In genomic region chr13:79401259-79402071, GRCh38 we compare ENCODE assay signal across 8 cellular contexts. TPM values are rescaled to one million over a fixed set of nuclear protein-coding genes. Genes with fewer than 3 reads are reported as not detected.
A peak's percentile ranks its signal among the peaks of the same experiment; 100 is the strongest.
DNase-seq lines count a peak whose midpoint lies in the region; ATAC-seq, FAIRE-seq and TF ChIP-seq lines count a peak whose summit lies in the region.

No MANE protein-coding gene starts in this region.

- peak overlapping the region; percentile 26; the same call in 1 of the 2 replicates for H3K9ac ChIP-seq in GM12878 (ENCODE audit: control insufficient read depth, insufficient read depth, low read length)

- peak; percentile 7 for FAIRE-seq in GM12878 (lab: Jason Lieb, UNC)

- no peak for TF ChIP-seq EP300 in GM12878 (IDR thresholded peaks at IDR 0.05; ENCODE audit: borderline replicate concordance in 1 of 2, control insufficient read depth in 1 of 2, low read depth in 2 of 2, low read length in 2 of 2)

- SMC1A ChIA-PET in GM12878 (lab: Charles Lee; ENCODE audit: uncharacterized antibody, unreplicated experiment): interaction anchor here (0.6 to 3.8 kb wide), 10 partner anchors 9 to 407 kb away, joined by 3 to 22 read pairs (median 3); no protein-coding TSS in a partner anchor

- RAD21 ChIA-PET in GM12878 (lab: Charles Lee; ENCODE audit: unreplicated experiment): interaction anchor here (0.6 to 2.7 kb wide), 5 partner anchors 9 to 413 kb away, joined by 3 to 14 read pairs (median 6); no protein-coding TSS in a partner anchor

- DNase-seq in GM06990 (ENCODE audit: extremely low read depth, insufficient read length) (no peak), GM12878 (ENCODE audit: low read depth, low spot score) (no peak), nucleus accumbens (lab: John Stamatoyannopoulos, UW) (no peak), DMS53 treated with DMSO at 0.1 percent for 48 hours (lab: John Stamatoyannopoulos, UW; ENCODE audit: unreplicated experiment) (no peak), left cardiac atrium (no peak), right atrium auricular region (ENCODE audit: low spot score) (no peak)

- in situ Hi-C loops in GM12878 (cut with MboI): no loop called here

- intact Hi-C loops in GM12878 (cut with micrococcal nuclease; ENCODE audit: unreplicated experiment) (no loop called here), left cardiac atrium (cut with DNase I) (no loop called here)

- peaks cover 100% of the 10 kb centered on the region for H3K79me2 ChIP-seq in GM12878 (ENCODE audit: control insufficient read depth, insufficient read depth, low read length)

- ATAC-seq in GM21381 (IDR thresholded peaks at IDR 0.05; ENCODE audit: unreplicated experiment): peak; percentile 41
- peak; percentile 35 for ATAC-seq in HG03469 (IDR thresholded peaks at IDR 0.05; ENCODE audit: unreplicated experiment)
- peak; percentile 64 for ATAC-seq in GM12878
- no peak for ATAC-seq in left cardiac atrium

- H3K4me1 ChIP-seq in GM12878 (ENCODE audit: control insufficient read depth, insufficient read depth, low read length) (peaks cover 2% of the 10 kb centered on the region; the same call in 1 of the 2 replicates), right atrium auricular region (peaks cover 0 to 50% of the 10 kb centered on the region in 2 donors)

- H3K4me3 ChIP-seq in GM06990 (replicated peaks; ENCODE audit: low read depth, low read length) (no peak overlapping the region), GM12878 (peak overlapping the region; percentile 99; the same call in 1 of the 2 replicates), right atrium auricular region (no peak overlapping the region)

- H3K27me3 ChIP-seq in GM06990 (replicated peaks; ENCODE audit: control insufficient read depth, insufficient read depth, low read length) (no peaks in the 10 kb centered on the region), GM12878 (replicated peaks in 1 of 2; ENCODE audit: control insufficient read depth in 2 of 2, insufficient read depth in 2 of 2, low read length in 1 of 2) (no peaks in the 10 kb centered on the region), right atrium auricular region (no peaks in the 10 kb centered on the region)

- no peak for TF ChIP-seq POLR2A in GM12878 (IDR thresholded peaks at IDR 0.05; ENCODE audit: low read depth, low read length)

- peak overlapping the region; percentile 99; the same call in 1 of the 2 replicates for H3K27ac ChIP-seq in GM12878 (ENCODE audit: control insufficient read depth, insufficient read depth)
- H3K27ac ChIP-seq in right atrium auricular region: peak overlapping the region in 1 of 2 donors; percentile 32

- no peak for TF ChIP-seq RAD21 in GM12878 (IDR thresholded peaks at IDR 0.05; ENCODE audit: insufficient read depth, low read depth, low read length)

- H3K9me3 ChIP-seq in GM12878 (replicated peaks; ENCODE audit: control insufficient read depth, insufficient read depth, low read length) (peaks cover 8% of the 10 kb centered on the region; the same call in 2 of the 3 replicates), right atrium auricular region (no peaks in the 10 kb centered on the region)

- no TSS peak for BruUV-seq in GM12878 (replicated peaks; lab: Mats Ljungman, UMichigan)

- no peak overlapping the region for H2AFZ ChIP-seq in GM12878 (ENCODE audit: control insufficient read depth, low read depth, low read length)

- CTCF ChIA-PET in GM12878 (lab: Yijun Ruan, JAX): interaction anchor here (0.6 to 4.7 kb wide), 5 partner anchors 8 to 319 kb away, joined by 3 to 32 read pairs (median 6); no protein-coding TSS in a partner anchor

- H3K36me3 ChIP-seq in GM06990 (ENCODE audit: control insufficient read depth, insufficient read depth, low read length) (peaks cover 5% of the 10 kb centered on the region), GM12878 (ENCODE audit: control insufficient read depth in 2 of 2, insufficient read depth in 2 of 2, low read length in 1 of 2) (peaks cover 2 to 14% of the 10 kb centered on the region in 2 experiments; a peak in 3 of 4 replicates), right atrium auricular region (peaks cover 5% of the 10 kb centered on the region)

- POLR2A ChIA-PET in GM12878 (lab: Charles Lee): interaction anchor here (0.6 to 2.5 kb wide), 5 partner anchors 10 to 1001 kb away, joined by 3 to 10 read pairs (median 4); no protein-coding TSS in a partner anchor

- TF ChIP-seq CTCF in GM06990 (IDR thresholded peaks at IDR 0.05; ENCODE audit: insufficient read depth, low read length, poor library complexity, severe bottlenecking) (peak; percentile 9), GM12878 (IDR thresholded peaks at IDR 0.05 in 2 of 3, conservative IDR thresholded peaks at IDR 0.05 in 1 of 3; ENCODE audit: control insufficient read depth in 2 of 3, extremely low read depth in 1 of 3, insufficient read depth in 1 of 3, low read depth in 3 of 3, low read length in 3 of 3) (peak in 1 of 3 experiments; percentile 8; a peak in 2 of 6 replicates), right atrium auricular region (IDR thresholded peaks at IDR 0.05) (no peak)

- no peaks in the 10 kb centered on the region for H4K20me1 ChIP-seq in GM12878 (ENCODE audit: control insufficient read depth, insufficient read depth)

- 21% methylated on average over 2 of the region's 2 CpGs for WGBS in GM12878 (ENCODE audit: insufficient coverage, insufficient replicate concordance, low lambda C conversion rate, missing lambda C conversion rate)

- peak overlapping the region; percentile 26 for H3K4me2 ChIP-seq in GM12878 (ENCODE audit: control insufficient read depth, insufficient read depth)

TF ChIP-seq in GM12878, 131 proteins besides CTCF, POLR2A, EP300 and RAD21 (continues in another document):
- no peak for TF ChIP-seq POLR2AphosphoS2 (IDR thresholded peaks at IDR 0.05; ENCODE audit: low read depth, low read length)
- no peak for TF ChIP-seq BACH1 (IDR thresholded peaks at IDR 0.05; ENCODE audit: borderline replicate concordance)
- no peak for TF ChIP-seq MYC (IDR thresholded peaks at IDR 0.05; ENCODE audit: insufficient read depth, insufficient read length, insufficient replicate concordance, low read length, severe bottlenecking)
- no peak for TF ChIP-seq NR2C2 (IDR thresholded peaks at IDR 0.05; ENCODE audit: borderline replicate concordance, control insufficient read depth, insufficient read length, low read depth)
- TF ChIP-seq TCF7 (IDR thresholded peaks at IDR 0.05; ENCODE audit: borderline replicate concordance): no peak
- no peak for TF ChIP-seq LARP7 (IDR thresholded peaks at IDR 0.05)
- no peak for TF ChIP-seq PML (IDR thresholded peaks at IDR 0.05; ENCODE audit: low read length)
- no peak for TF ChIP-seq STAT1 (conservative IDR thresholded peaks at IDR 0.05)
- no peak for TF ChIP-seq TAF1 (IDR thresholded peaks at IDR 0.05; ENCODE audit: borderline replicate concordance, low read depth, low read length)
- no peak for TF ChIP-seq ZNF24 (IDR thresholded peaks at IDR 0.05)
- no peak for TF ChIP-seq MLLT1 (IDR thresholded peaks at IDR 0.05)
- TF ChIP-seq NR2C1 (IDR thresholded peaks at IDR 0.05): no peak
- no peak for TF ChIP-seq GABPA (IDR thresholded peaks at IDR 0.05; ENCODE audit: low read depth)
- no peak for TF ChIP-seq GATAD2B (conservative IDR thresholded peaks at IDR 0.05; ENCODE audit: low read depth)
- peak; percentile 57; the same call in 1 of the 2 replicates for TF ChIP-seq PAX5 (IDR thresholded peaks at IDR 0.05; ENCODE audit: borderline replicate concordance, low read depth, low read length)
- TF ChIP-seq MYB (IDR thresholded peaks at IDR 0.05; ENCODE audit: borderline replicate concordance, low read depth, low read length): no peak
- TF ChIP-seq MTA2 (IDR thresholded peaks at IDR 0.05; ENCODE audit: low read depth): no peak
- no peak for TF ChIP-seq USF2 (IDR thresholded peaks at IDR 0.05; ENCODE audit: borderline replicate concordance, low read depth, low read length)
- TF ChIP-seq JUNB (IDR thresholded peaks at IDR 0.05): no peak

RNA-seq across cellular contexts. Expression of gene RBM26, which starts 4.6 kb away (rescaled TPM):
- total RNA-seq in GM12878 (2013; cell fraction: nucleolus; rRNA removed): 285 and 300 TPM in 2 replicates
- total RNA-seq in GM12878 (2014; rRNA removed): 38.5 and 45.3 TPM in 2 replicates
- 69.9 and 72.3 TPM in 2 replicates for total RNA-seq in GM12878 (2014; rRNA removed; fragmentation: Illumina TruSeq; extraction: Trizol)
- total RNA-seq in GM12878 (2021): 48.7 and 51.7 TPM in 2 replicates
- 19.2 TPM for polyA plus RNA-seq in GM12878 (2011; ENCODE audit: low read depth)
- polyA plus RNA-seq in GM12878 (2011; rRNA removed): 54.2 and 77.4 TPM in 2 replicates
- polyA plus RNA-seq in GM12878 (2011; cell fraction: cytosol; rRNA removed): 19.0 and 20.8 TPM in 2 replicates
- polyA plus RNA-seq in GM12878 (2011; cell fraction: nucleus; rRNA removed): 103 and 106 TPM in 2 replicates
- 31.6 and 35.0 TPM in 2 replicates for polyA plus RNA-seq in GM12878 (2012)
- 71.3 and 89.8 TPM in 2 replicates for polyA plus RNA-seq in GM12878 (2014; fragmentation: Illumina TruSeq; extraction: Trizol)
- polyA plus RNA-seq in GM12878 (2014; fragmentation: Nextera tagmentation; extraction: Ambion mirVana): 10 to 100 TPM; 17.6 to 19.2 TPM
- polyA plus RNA-seq in GM12878 (2014; rRNA removed): 35.6 and 39.2 TPM in 2 replicates
- 10 to 100 TPM; 24.7 to 24.8 TPM for polyA plus RNA-seq in GM12878 (2016; fragmentation: Nextera tagmentation; extraction: Ambion mirVana)
- 39.0 and 45.2 TPM in 2 replicates for polyA minus RNA-seq in GM12878 (2011; rRNA and poly(A)+ RNA removed)
- polyA minus RNA-seq in GM12878 (2011; cell fraction: cytosol; rRNA and poly(A)+ RNA removed): 18.9 and 19.4 TPM in 2 replicates
- 74.5 and 103 TPM in 2 replicates for polyA minus RNA-seq in GM12878 (2011; cell fraction: nucleus; rRNA and poly(A)+ RNA removed)
- total RNA-seq in left cardiac atrium: 10 to 100 TPM; 19.9 to 26.2 TPM
- total RNA-seq in right atrium auricular region: 10 to 100 TPM; 19.0 to 19.1 TPM

Comparison
In these comparisons a context has a peak if more than half of its experiments do, and no peak if none do; other contexts are left out.
1. ATAC-seq: peak in GM21381 (single experiment), HG03469 (single experiment) and GM12878 (single experiment); none in left cardiac atrium (0 of 2).